14 cellular contexts compared by ENCODE assay signal in genomic region chr20:47600967-47601547, GRCh38.
"Had no signal": no experiment of that assay in that cellular context is flagged by ENCODE, and none has a peak within 500 bp of the region (broad histone marks: within the 10 kb centered on the region; RNA-seq: fewer than 3 reads in every experiment).

No MANE protein-coding gene starts in this region.

- H3K4me3 ChIP-seq: cardiac muscle cell, gastroesophageal sphincter, heart right ventricle had no signal

- ATAC-seq: activated T-helper 17 cell treated with anti-CD3 and anti-CD28 coated beads, Interleukin-2, amount 50 U/mL, for 72 hours; gastroesophageal sphincter; heart right ventricle; left colon; T-cell had no signal

- H3K36me3 ChIP-seq: cardiac muscle cell, gastroesophageal sphincter, neutrophil had no signal

- H3K9me3 ChIP-seq: gastroesophageal sphincter, neutrophil had no signal

- H3K27me3 ChIP-seq: cardiac muscle cell, gastroesophageal sphincter, heart right ventricle, neutrophil had no signal

- H3K9me3 Mint-ChIP-seq: activated naive CD4-positive, alpha-beta T cell treated with anti-CD3 and anti-CD28 coated beads, Interleukin-2, amount 10 ng/mL, durations not matched to agents 7 days and 5 days; activated T-helper 17 cell treated with anti-CD3 and anti-CD28 coated beads, Interleukin-2, amount 50 U/mL, for 72 hours; naive B cell; T-cell had no signal

- H3K27ac ChIP-seq: cardiac muscle cell, gastroesophageal sphincter, neutrophil, parathyroid adenoma had no signal

- H2AFZ ChIP-seq: parathyroid adenoma had no signal

- H3K9ac ChIP-seq: parathyroid adenoma had no signal

- DNase-seq: activated CD4-positive, alpha-beta T cell treated with anti-CD3 and anti-CD28 coated beads for 48 hours; activated CD8-positive, alpha-beta memory T cell treated with anti-CD3 and anti-CD28 coated beads, Interleukin-2, amount 50 U/mL, for 48 hours; activated naive CD4-positive, alpha-beta T cell treated with anti-CD3 and anti-CD28 coated beads, Interleukin-2, amount 10 ng/mL, durations not matched to agents 7 days and 5 days; heart right ventricle; left colon; naive B cell; stimulated activated CD4-positive, alpha-beta T cell treated with anti-CD3 and anti-CD28 coated beads, Interleukin-12 subunit alpha, Interleukin-12 subunit beta, amount 100 ng/mL, for 4 hours; stimulated activated CD4-positive, alpha-beta T cell treated with anti-CD3 and anti-CD28 coated beads, Interleukin-2, amount 100 ng/mL, for 24 hours; T-cell had no signal

- H3K27me3 Mint-ChIP-seq: activated naive CD4-positive, alpha-beta T cell treated with anti-CD3 and anti-CD28 coated beads, Interleukin-2, amount 10 ng/mL, durations not matched to agents 7 days and 5 days; activated T-helper 17 cell treated with anti-CD3 and anti-CD28 coated beads, Interleukin-2, amount 50 U/mL, for 72 hours; naive B cell; T-cell had no signal

- H3K4me3 Mint-ChIP-seq: activated naive CD4-positive, alpha-beta T cell treated with anti-CD3 and anti-CD28 coated beads, Interleukin-2, amount 10 ng/mL, durations not matched to agents 7 days and 5 days; activated T-helper 17 cell treated with anti-CD3 and anti-CD28 coated beads, Interleukin-2, amount 50 U/mL, for 72 hours; T-cell had no signal

- H3K27ac Mint-ChIP-seq: activated naive CD4-positive, alpha-beta T cell treated with anti-CD3 and anti-CD28 coated beads, Interleukin-2, amount 10 ng/mL, durations not matched to agents 7 days and 5 days; activated T-helper 17 cell treated with anti-CD3 and anti-CD28 coated beads, Interleukin-2, amount 50 U/mL, for 72 hours; T-cell had no signal
